8 cellular contexts compared by ENCODE assay signal in the genomic region with DNA sequence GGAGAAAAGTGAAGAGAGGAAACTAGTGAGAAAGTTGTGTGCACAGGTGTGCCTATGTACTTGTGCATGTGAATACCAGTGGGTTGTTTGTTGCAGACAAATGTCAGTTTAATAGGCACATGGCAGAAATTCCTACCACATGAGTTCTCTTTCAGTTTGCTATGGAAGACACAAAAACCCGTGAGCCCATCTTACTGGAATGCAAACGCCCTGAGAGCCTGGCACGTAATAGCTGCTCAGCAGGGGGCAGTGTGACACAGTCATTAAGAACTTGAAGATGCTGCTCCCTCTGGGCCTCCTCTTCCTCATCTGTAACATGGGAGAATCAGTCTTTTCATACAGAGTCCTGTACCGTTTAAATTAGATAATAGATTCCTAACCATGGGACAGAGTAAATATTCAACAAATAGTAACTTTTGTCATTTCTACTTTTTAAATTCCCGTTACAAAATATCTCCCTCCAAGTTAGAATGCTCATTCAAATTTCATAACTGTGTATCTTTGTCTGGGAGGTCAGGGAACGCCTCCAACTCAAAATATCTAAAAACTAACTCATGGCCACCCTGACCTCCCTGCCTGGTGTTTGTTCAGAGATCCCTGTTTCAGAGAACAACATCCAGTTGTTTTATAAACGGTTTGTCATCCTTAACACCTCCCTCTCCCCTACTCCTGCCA.
DNase-seq lines count a peak whose midpoint lies in the region; ATAC-seq and TF ChIP-seq lines count a peak whose summit lies in the region.

No MANE protein-coding gene starts in this region.

- POLR2A ChIA-PET in AG04450 (lab: Yijun Ruan, JAX) = no interaction called here

- H3K9me3 ChIP-seq in AG04450 (ENCODE audit: control insufficient read depth, insufficient read depth, low read length) (no peaks in the 10 kb centered on the region), OCI-LY3 (ENCODE audit: insufficient read depth, low read length) (peaks cover 4% of the 10 kb centered on the region), right lobe of liver (no peaks in the 10 kb centered on the region)

- CTCF ChIA-PET in AG04450 (lab: Charles Lee) = no interaction called here

- H3K36me3 ChIP-seq in OCI-LY3 (replicated peaks; ENCODE audit: low read depth, low read length) = peaks cover 3% of the 10 kb centered on the region
- H3K36me3 ChIP-seq in right lobe of liver = no peaks in the 10 kb centered on the region

- in situ Hi-C loops in G401 (cut with HindIII; ENCODE audit: low sequenced_read_pairs) = no loop called here

- no peaks in the 10 kb centered on the region for H3K27me3 ChIP-seq in AG04450 (ENCODE audit: control insufficient read depth, insufficient read depth, low read length)
- H3K27me3 ChIP-seq in OCI-LY3 (ENCODE audit: low read depth, low read length) = no peaks in the 10 kb centered on the region
- H3K27me3 ChIP-seq in right lobe of liver = no peaks in the 10 kb centered on the region

- peak; percentile 61 to 83 (median 72) for ATAC-seq in right lobe of liver

- no peaks in the 10 kb centered on the region for H4K20me1 ChIP-seq in OCI-LY3 (ENCODE audit: insufficient read depth, low read length)

- H3K27ac ChIP-seq in AG04450 (ENCODE audit: low read depth, low read length) (no peak overlapping the region), OCI-LY3 (ENCODE audit: low read length) (no peak overlapping the region), right lobe of liver (no peak overlapping the region)

- H3K4me3 ChIP-seq in AG04450 (ENCODE audit: low read depth, low read length) (no peak overlapping the region), GM12875 (ENCODE audit: low read depth, low read length) (no peak overlapping the region), OCI-LY3 (ENCODE audit: low read length) (peak overlapping the region; percentile 39), right lobe of liver (no peak overlapping the region)

- peaks cover 29% of the 10 kb centered on the region for H3K4me1 ChIP-seq in OCI-LY3 (ENCODE audit: low read length)
- H3K4me1 ChIP-seq in right lobe of liver = peaks cover 0 to 22% (median 3%) of the 10 kb centered on the region in 4 donors

- no peak for TF ChIP-seq POLR2A in right lobe of liver (IDR thresholded peaks at IDR 0.05)

- no peaks in the 10 kb centered on the region for H3K79me2 ChIP-seq in OCI-LY3 (ENCODE audit: low read length)

- H3K4me2 ChIP-seq in OCI-LY3 (ENCODE audit: low read length) = peak overlapping the region; percentile 64

- DNase-seq in AG04450 (ENCODE audit: low read depth, low spot score) (peak; percentile 63), dermis blood vessel endothelial cell (peak; percentile 67), right lobe of liver (peak; percentile 41 to 64 (median 54)), G401 (ENCODE audit: low spot score) (no peak), NCI-H2196 (lab: John Stamatoyannopoulos, UW; ENCODE audit: unreplicated experiment) (no peak)
- DNase-seq in activated CD4-positive, CD25-positive, alpha-beta regulatory T cell (lab: John Stamatoyannopoulos, UW) = no peak

- TF ChIP-seq CTCF in AG04450 (IDR thresholded peaks at IDR 0.05; ENCODE audit: low read depth, low read length) = peak; percentile 51
- peak; percentile 62; the same call in 1 of the 2 replicates for TF ChIP-seq CTCF in GM12875 (IDR thresholded peaks at IDR 0.05; ENCODE audit: borderline replicate concordance, insufficient read depth, low read depth, low read length)
- peak; percentile 100 for TF ChIP-seq CTCF in OCI-LY3 (IDR thresholded peaks at IDR 0.05; ENCODE audit: low read depth, low read length)
- peak; percentile 55 to 78 (median 67) for TF ChIP-seq CTCF in right lobe of liver (IDR thresholded peaks at IDR 0.05)

- intact Hi-C loops in right lobe of liver (cut with DNase I) = no loop called here

- peak overlapping the region; percentile 11; the same call in 1 of the 2 replicates for H3K9ac ChIP-seq in OCI-LY3 (ENCODE audit: low read length)

- 38% methylated on average over 6 of the region's 7 CpGs for WGBS in right lobe of liver (ENCODE audit: insufficient coverage, low coverage, low lambda C conversion rate, missing lambda C conversion rate)

- peak overlapping the region; percentile 71 for H2AFZ ChIP-seq in OCI-LY3 (ENCODE audit: low read depth, low read length)

Comparison
In these comparisons a context has a peak if more than half of its experiments do, and no peak if none do; other contexts are left out.
1. DNase-seq: peak in AG04450 (single experiment), dermis blood vessel endothelial cell (single experiment) and right lobe of liver (3 of 3); none in activated CD4-positive, CD25-positive, alpha-beta regulatory T cell (0 of 4), G401 (single experiment) and NCI-H2196 (single experiment).
2. Peak in every context shown above with its lines, with median percentiles within 50 percentile points of each other: CTCF ChIP-seq.